Comparison of ENCODE assay signal across 8 cellular contexts in genomic region chr3:43690400-43691119, GRCh38. TPM values are rescaled to one million over a fixed set of nuclear protein-coding genes. Genes with fewer than 3 reads are reported as not detected.
DNase-seq lines count a peak whose midpoint lies in the region; ATAC-seq, FAIRE-seq and TF ChIP-seq lines count a peak whose summit lies in the region.

Gene ABHD5, plus strand, starts transcription at chr3:43690938. Its CDS starts 55 bp downstream, at chr3:43690993.

- ATAC-seq in GM18867 (IDR thresholded peaks at IDR 0.05; ENCODE audit: unreplicated experiment) = peak; percentile 89
- peak; percentile 85 for ATAC-seq in HG03103 (IDR thresholded peaks at IDR 0.05; ENCODE audit: low read depth, unreplicated experiment)

- POLR2A ChIA-PET in AG04449 (lab: Yijun Ruan, JAX) = no interaction called here

- H3K4me3 ChIP-seq in AG04449 (ENCODE audit: low read depth, low read length) (peak within 1 kb of the TSS; percentile 75), WI38 (ENCODE audit: low read depth, low read length) (peak within 1 kb of the TSS; percentile 84), bronchial epithelial cell (ENCODE audit: low read depth, low read length) (peak within 1 kb of the TSS; percentile 68)

- no peaks in the 10 kb centered on the region for H3K36me3 ChIP-seq in bronchial epithelial cell (ENCODE audit: control insufficient read depth, insufficient read depth, low read length)

- DNase-seq in AG04449 (ENCODE audit: low read depth, low spot score) (peak; percentile 52), NCI-H2227 (lab: John Stamatoyannopoulos, UW; ENCODE audit: unreplicated experiment) (peak; percentile 94), bronchial epithelial cell (ENCODE audit: low read depth) (peak; percentile 94), iPS-NIHi7 (ENCODE audit: extremely low spot score) (peak; percentile 96), smooth muscle cell of the brain vasculature (ENCODE audit: low read depth, low spot score) (peak; percentile 90)

- TF ChIP-seq CTCF in AG04449 (IDR thresholded peaks at IDR 0.05; ENCODE audit: insufficient read depth, low read length, missing control alignments) (peak; percentile 50), WI38 (IDR thresholded peaks at IDR 0.05; ENCODE audit: low read depth, low read length) (0 out of 2 replicates have a peak, but pooled peaks have one; percentile 8), bronchial epithelial cell (IDR thresholded peaks at IDR 0.05; ENCODE audit: insufficient read depth, low read length, severe bottlenecking) (peak; percentile 46)

- no peaks in the 10 kb centered on the region for H3K27me3 ChIP-seq in bronchial epithelial cell (ENCODE audit: control insufficient read depth, insufficient read depth, low read length)

- CTCF ChIA-PET in AG04449 (lab: Yijun Ruan, JAX) = interaction anchor here (0.7 to 1.3 kb wide), 5 partner anchors 13 to 529 kb away, joined by 3 read pairs; no protein-coding TSS in a partner anchor

- no peak for FAIRE-seq in bronchial epithelial cell (lab: Jason Lieb, UNC)

RNA-seq across cellular contexts. Expression of gene ABHD5, which starts in this region (rescaled TPM):
- total RNA-seq in bronchial epithelial cell = 33.2 and 34.2 TPM in 2 replicates

Comparison
In these comparisons a context has a peak if more than half of its experiments do, and no peak if none do; other contexts are left out.
1. Peak in every context shown above with its lines: DNase-seq, ATAC-seq and H3K4me3 ChIP-seq.